17 cellular contexts compared by ENCODE assay signal in genomic region chrX:149908308-149908707, GRCh38.
DNase-seq lines count a peak whose midpoint lies in the region; ATAC-seq and TF ChIP-seq lines count a peak whose summit lies in the region.
"Had no signal": no experiment of that assay in that cellular context is flagged by ENCODE, and none has a peak within 500 bp of the region (broad histone marks: within the 10 kb centered on the region; RNA-seq: fewer than 3 reads in every experiment).

No MANE protein-coding gene starts in this region.

- no peak for DNase-seq in NCI-H774 (lab: John Stamatoyannopoulos, UW)
- no peak for DNase-seq in NCI-H2081 treated with DMSO at 0.1 percent for 48 hours (lab: John Stamatoyannopoulos, UW)
- no peak for DNase-seq in GM13976 (ENCODE audit: low spot score)
- no peak for DNase-seq in SHP77 (lab: John Stamatoyannopoulos, UW)
- DNase-seq: ACHN; activated CD4-positive, alpha-beta T cell treated with anti-CD3 and anti-CD28 coated beads for 4 hours; CD4-positive, alpha-beta memory T cell; heart left ventricle; naive thymus-derived CD8-positive, alpha-beta T cell; NCI-H187; NCI-H510A; psoas muscle; uterus had no signal

- in situ Hi-C loops in GM13976 (cut with MboI; ENCODE audit: low sequenced_read_pairs, unreplicated experiment) = no loop called here

- ATAC-seq in GM18511 (IDR thresholded peaks at IDR 0.05; ENCODE audit: unreplicated experiment) (peak; percentile 66), GM21367 (IDR thresholded peaks at IDR 0.05; ENCODE audit: unreplicated experiment) (peak; percentile 48), HG02870 (IDR thresholded peaks at IDR 0.05; ENCODE audit: unreplicated experiment) (peak; percentile 63), HG03460 (IDR thresholded peaks at IDR 0.05; ENCODE audit: unreplicated experiment) (peak; percentile 62)
- ATAC-seq: heart left ventricle; naive thymus-derived CD8-positive, alpha-beta T cell; psoas muscle had no signal

- no peak for TF ChIP-seq CTCF in GM13976 (IDR thresholded peaks at IDR 0.05; ENCODE audit: borderline replicate concordance, control extremely low read depth, extremely low read depth, insufficient read depth, missing control alignments)
